19 cellular contexts compared by ENCODE assay signal in genomic region chr1:59972216-59972924, GRCh38. TPM values are rescaled to one million over a fixed set of nuclear protein-coding genes. Genes with fewer than 3 reads are reported as not detected.
DNase-seq lines count a peak whose midpoint lies in the region; TF ChIP-seq lines count a peak whose summit lies in the region.
"Had no signal": no experiment of that assay in that cellular context is flagged by ENCODE, and none has a peak within 500 bp of the region (broad histone marks: within the 10 kb centered on the region; RNA-seq: fewer than 3 reads in every experiment).

No MANE protein-coding gene starts in this region.

- H3K27ac ChIP-seq in colonic mucosa: no peak overlapping the region
- no peak overlapping the region for H3K27ac ChIP-seq in ascending aorta
- no peak overlapping the region for H3K27ac ChIP-seq in CD8-positive, alpha-beta memory T cell (ENCODE audit: low read depth, low read length)
- H3K27ac ChIP-seq: transverse colon had no signal

- H3K9me3 Mint-ChIP-seq in CD8-positive, alpha-beta memory T cell: no peaks in the 10 kb centered on the region
- H3K9me3 Mint-ChIP-seq: activated B cell treated with CpG ODN at 0.5 μM for 24 hours, mesothelial cell of epicardium had no signal

- H3K4me1 Mint-ChIP-seq in CD8-positive, alpha-beta memory T cell: peaks cover 2 to 6% (median 3%) of the 10 kb centered on the region in 3 donors

- intact Hi-C loops in colonic mucosa (cut with DNase I) (loop anchor here (10.0 kb wide), 2 partner anchors 182 to 1072 kb away; no protein-coding TSS in a partner anchor), ascending aorta (cut with DNase I) (loop anchor here (5.0 to 10.0 kb wide), 2 partner anchors 792 to 1880 kb away; no protein-coding TSS in a partner anchor)

- H3K27me3 Mint-ChIP-seq in CD8-positive, alpha-beta memory T cell: peaks cover 13 to 44% of the 10 kb centered on the region in 2 donors

- H3K4me1 ChIP-seq in colonic mucosa (no peaks in the 10 kb centered on the region), ascending aorta (peaks cover 0 to 3% of the 10 kb centered on the region in 2 donors)
- H3K4me1 ChIP-seq in CD8-positive, alpha-beta memory T cell (ENCODE audit: insufficient read depth, low read length): no peaks in the 10 kb centered on the region

- no peak overlapping the region for H3K9ac ChIP-seq in colonic mucosa (ENCODE audit: low read depth in 2 of 2, low read length in 2 of 2)

- H3K4me3 ChIP-seq in colonic mucosa (no peak overlapping the region), ascending aorta (no peak overlapping the region)
- H3K4me3 ChIP-seq in CD8-positive, alpha-beta memory T cell (ENCODE audit: low read length): no peak overlapping the region
- H3K4me3 ChIP-seq: transverse colon had no signal

- H3K27me3 ChIP-seq in colonic mucosa: no peaks in the 10 kb centered on the region
- H3K27me3 ChIP-seq in ascending aorta: no peaks in the 10 kb centered on the region
- no peaks in the 10 kb centered on the region for H3K27me3 ChIP-seq in CD8-positive, alpha-beta memory T cell (ENCODE audit: insufficient read depth, low read length, poor library complexity, severe bottlenecking)
- H3K27me3 ChIP-seq: transverse colon had no signal

- H3K9me3 ChIP-seq in colonic mucosa: no peaks in the 10 kb centered on the region
- H3K9me3 ChIP-seq in ascending aorta: no peaks in the 10 kb centered on the region
- no peaks in the 10 kb centered on the region for H3K9me3 ChIP-seq in CD8-positive, alpha-beta memory T cell (ENCODE audit: low read length)
- H3K9me3 ChIP-seq: transverse colon had no signal

- no peaks in the 10 kb centered on the region for H3K36me3 ChIP-seq in colonic mucosa
- no peaks in the 10 kb centered on the region for H3K36me3 ChIP-seq in ascending aorta
- H3K36me3 ChIP-seq in CD8-positive, alpha-beta memory T cell (ENCODE audit: insufficient read depth, low read length): no peaks in the 10 kb centered on the region
- H3K36me3 ChIP-seq: transverse colon had no signal

- DNase-seq in AG20443 (ENCODE audit: low spot score) (peak; percentile 42), NCI-H1092 (lab: John Stamatoyannopoulos, UW) (peak; percentile 82), NCI-H524 (lab: John Stamatoyannopoulos, UW) (peak; percentile 91 to 95), fibroblast of the conjunctiva (ENCODE audit: low read depth) (peak; percentile 24), colonic mucosa (no peak), epidermal melanocyte (ENCODE audit: insufficient read length, low spot score) (no peak), ascending aorta (ENCODE audit: low spot score in 2 of 2) (no peak)
- no peak for DNase-seq in CD8-positive, alpha-beta memory T cell
- DNase-seq: activated B cell treated with CpG ODN at 0.5 μM for 24 hours; activated CD8-positive, alpha-beta memory T cell treated with anti-CD3 and anti-CD28 coated beads, Interleukin-2, amount 50 U/mL, for 4 hours; kidney; NCI-H526 treated with DMSO at 0.1 percent for 48 hours; RPMI8226; stimulated activated CD4-positive, alpha-beta T cell treated with anti-CD3 and anti-CD28 coated beads, Interleukin-4, amount 100 ng/mL, for 24 hours; T-helper 1 cell; transverse colon had no signal

- H3K4me3 Mint-ChIP-seq in CD8-positive, alpha-beta memory T cell: no peak overlapping the region
- H3K4me3 Mint-ChIP-seq: activated B cell treated with CpG ODN at 0.5 μM for 24 hours; activated naive CD8-positive, alpha-beta T cell; B cell had no signal

- CTCF ChIA-PET in CD8-positive, alpha-beta memory T cell (lab: Charles Lee): interaction anchor here (1.4 to 2.2 kb wide), 2 partner anchors 9 to 1070 kb away, joined by 5 to 6 read pairs; no protein-coding TSS in a partner anchor

- peaks cover 0 to 1% (median 0%) of the 10 kb centered on the region in 3 donors for H3K36me3 Mint-ChIP-seq in CD8-positive, alpha-beta memory T cell
- H3K36me3 Mint-ChIP-seq: activated naive CD8-positive, alpha-beta T cell; mesothelial cell of epicardium had no signal

- POLR2A ChIA-PET in CD8-positive, alpha-beta memory T cell (lab: Charles Lee): no interaction called here

- TF ChIP-seq CTCF in colonic mucosa (IDR thresholded peaks at IDR 0.05): no peak
- no peak for TF ChIP-seq CTCF in ascending aorta (IDR thresholded peaks at IDR 0.05)

- H3K27ac Mint-ChIP-seq in CD8-positive, alpha-beta memory T cell: no peak overlapping the region
- H3K27ac Mint-ChIP-seq: activated B cell treated with CpG ODN at 0.5 μM for 24 hours; activated naive CD8-positive, alpha-beta T cell; B cell; mesothelial cell of epicardium had no signal

RNA-seq across cellular contexts. Expression of gene CYP2J2, which starts 45.8 kb away (rescaled TPM):
- 10 to 100 TPM; 39.2 to 56.8 TPM for total RNA-seq in colonic mucosa
- not detected for total RNA-seq in ascending aorta
- under 1 TPM; 0.42 to 0.70 TPM for total RNA-seq in CD8-positive, alpha-beta memory T cell
- polyA plus RNA-seq in CD8-positive, alpha-beta memory T cell: 1.6 TPM

Comparison
In these comparisons a context has a peak if more than half of its experiments do, and no peak if none do; other contexts are left out.
1. DNase-seq: peak in AG20443 (single experiment), NCI-H1092 (single experiment), NCI-H524 (2 of 2) and fibroblast of the conjunctiva (single experiment); none in colonic mucosa (single experiment), epidermal melanocyte (single experiment), ascending aorta (0 of 2) and CD8-positive, alpha-beta memory T cell (0 of 5).
2. RNA of gene CYP2J2, which starts 45.8 kb away (total RNA-seq): 39.2 to 56.8 TPM in colonic mucosa; 0.42 to 0.70 TPM in CD8-positive, alpha-beta memory T cell and not detected in ascending aorta (single experiment); every median in the first group is over 10 times any median in the second.